8 cellular contexts compared by ENCODE assay signal in the genomic region with DNA sequence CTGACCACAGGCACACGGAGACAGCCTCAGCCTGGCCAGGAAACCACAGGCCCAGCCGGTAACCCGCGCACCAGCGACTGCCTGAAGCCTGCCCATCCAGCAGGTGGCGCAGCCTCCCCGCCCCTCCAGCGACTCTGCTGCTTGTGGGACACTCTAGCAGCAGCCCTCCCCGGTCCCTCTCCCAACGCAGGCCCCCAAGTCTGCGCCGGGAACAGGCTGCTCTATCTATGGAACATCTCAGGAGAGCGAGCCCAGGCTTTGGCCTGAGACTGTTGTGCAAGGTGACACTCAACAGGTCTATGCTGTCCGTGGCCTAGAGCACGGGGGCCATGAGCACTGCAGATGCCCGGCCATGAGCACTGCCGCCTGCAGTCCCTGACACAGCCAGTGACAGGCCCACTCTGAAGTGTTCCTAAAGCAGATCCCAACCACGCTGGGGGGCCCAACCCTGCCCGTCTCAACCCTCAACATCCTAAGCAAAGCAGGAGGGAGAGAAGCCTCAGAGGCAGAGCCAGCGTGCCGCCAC. TPM values are rescaled to one million over a fixed set of nuclear protein-coding genes. Genes with fewer than 3 reads are reported as not detected.
A peak's percentile ranks its signal among the peaks of the same experiment; 100 is the strongest.
DNase-seq lines count a peak whose midpoint lies in the region; ATAC-seq, FAIRE-seq and TF ChIP-seq lines count a peak whose summit lies in the region.

No MANE protein-coding gene starts in this region.

- no peaks in the 10 kb centered on the region for H3F3A ChIP-seq in PC-9 (ENCODE audit: insufficient read depth, low read depth)

- no peak for FAIRE-seq in pancreas (lab: Jason Lieb, UNC)

- H3K9me3 ChIP-seq in PC-9 (ENCODE audit: insufficient read depth, low read depth) (no peaks in the 10 kb centered on the region), pancreas (no peaks in the 10 kb centered on the region)

- no TSS peak for BruUV-seq in PC-9 (replicated peaks; lab: Mats Ljungman, UMichigan)

- H3K79me2 ChIP-seq in PC-9 (ENCODE audit: low read depth), result no peaks in the 10 kb centered on the region

- WGBS in pancreas, 2 donors, result 80 to 85% methylated on average over 21 of the region's 21 CpGs

- H3K27me3 ChIP-seq in PC-9 (ENCODE audit: insufficient read depth, low read depth) (no peaks in the 10 kb centered on the region), pancreas (no peaks in the 10 kb centered on the region)

- CTCF ChIA-PET in PC-9 (lab: Charles Lee), result no interaction called here

- intact Hi-C loops in PC-9 (cut with micrococcal nuclease; ENCODE audit: unreplicated experiment) (no loop called here), pancreas (cut with DNase I) (no loop called here)

- H3K4me3 ChIP-seq in PC-9 (no peak overlapping the region), pancreas (no peak overlapping the region)

- H3K4me1 ChIP-seq in PC-9 (replicated peaks; ENCODE audit: insufficient read depth) (no peaks in the 10 kb centered on the region), pancreas (no peaks in the 10 kb centered on the region)

- POLR2A ChIA-PET in PC-9 (lab: Charles Lee; ENCODE audit: unreplicated experiment), result no interaction called here

- H3K36me3 ChIP-seq in PC-9 (ENCODE audit: low read depth) (no peaks in the 10 kb centered on the region), pancreas (peaks cover 5 to 64% (median 47%) of the 10 kb centered on the region in 3 donors)

- DNase-seq in SIG-M5 treated with dmso at 0.1 percent for 504 hours (lab: John Stamatoyannopoulos, UW; ENCODE audit: unreplicated experiment) (peak; percentile 16), SIG-M5 (lab: John Stamatoyannopoulos, UW) (no peak), PC-9 (no peak), dermis blood vessel endothelial cell (peak; percentile 53), pancreas (peak in 1 of 6 donors; percentile 71), NOMO-1 treated with dmso at 0.1 percent for 144 hours (lab: John Stamatoyannopoulos, UW; ENCODE audit: unreplicated experiment) (no peak), SW 1271 (lab: John Stamatoyannopoulos, UW) (no peak)

- no peak overlapping the region for H2AFZ ChIP-seq in PC-9

- TF ChIP-seq CTCF in PC-9 (conservative IDR thresholded peaks at IDR 0.05), result peak; percentile 46
- peak in 2 of 4 donors; percentile 12 to 13 for TF ChIP-seq CTCF in pancreas (IDR thresholded peaks at IDR 0.05)

- H3K9me2 ChIP-seq in PC-9 (ENCODE audit: insufficient read depth), result no peaks in the 10 kb centered on the region

- H4K20me1 ChIP-seq in PC-9 (ENCODE audit: insufficient read depth), result no peaks in the 10 kb centered on the region; the same call in 1 of the 2 replicates

- H3K27ac ChIP-seq in PC-9 (no peak overlapping the region), pancreas (no peak overlapping the region)

- ATAC-seq in pancreas (peak in 3 of 4 donors; percentile 51 to 70 (median 57)), GM19463 (IDR thresholded peaks at IDR 0.05; ENCODE audit: unreplicated experiment) (no peak)

- no peak overlapping the region for H3K4me2 ChIP-seq in PC-9

RNA-seq across cellular contexts. Expression of gene WDR4, which starts 28.4 kb away (rescaled TPM):
- total RNA-seq in PC-9 (2021), result 17.6 and 18.7 TPM in 2 replicates
- total RNA-seq in dermis blood vessel endothelial cell, result 16.3 and 21.7 TPM in 2 replicates
- 10 to 100 TPM in 2 of 6 donors, 1 to 10 TPM in 4; 5.2 to 13.0 (median 8.8) TPM for total RNA-seq in pancreas
- 10 to 100 TPM in 1 of 2 donors, 1 to 10 TPM in 1; 7.4 to 17.8 TPM for polyA plus RNA-seq in pancreas

RNA-seq across cellular contexts. Expression of gene NDUFV3, which starts 42.2 kb away (rescaled TPM):
- total RNA-seq in PC-9 (2021) (19.4 and 20.7 TPM in 2 replicates), dermis blood vessel endothelial cell (46.9 and 57.0 TPM in 2 replicates), pancreas (10 to 100 TPM; 16.6 to 30.1 (median 21.9) TPM)
- 10 to 100 TPM; 18.6 to 23.0 TPM for polyA plus RNA-seq in pancreas

Comparison
In these comparisons a context has a peak if more than half of its experiments do, and no peak if none do; other contexts are left out.
1. DNase-seq: peak in SIG-M5 treated with dmso at 0.1 percent for 504 hours (single experiment) and dermis blood vessel endothelial cell (single experiment); none in SIG-M5 (single experiment), PC-9 (0 of 2), NOMO-1 treated with dmso at 0.1 percent for 144 hours (single experiment) and SW 1271 (0 of 2).